8 cellular contexts compared by ENCODE assay signal in the genomic region with DNA sequence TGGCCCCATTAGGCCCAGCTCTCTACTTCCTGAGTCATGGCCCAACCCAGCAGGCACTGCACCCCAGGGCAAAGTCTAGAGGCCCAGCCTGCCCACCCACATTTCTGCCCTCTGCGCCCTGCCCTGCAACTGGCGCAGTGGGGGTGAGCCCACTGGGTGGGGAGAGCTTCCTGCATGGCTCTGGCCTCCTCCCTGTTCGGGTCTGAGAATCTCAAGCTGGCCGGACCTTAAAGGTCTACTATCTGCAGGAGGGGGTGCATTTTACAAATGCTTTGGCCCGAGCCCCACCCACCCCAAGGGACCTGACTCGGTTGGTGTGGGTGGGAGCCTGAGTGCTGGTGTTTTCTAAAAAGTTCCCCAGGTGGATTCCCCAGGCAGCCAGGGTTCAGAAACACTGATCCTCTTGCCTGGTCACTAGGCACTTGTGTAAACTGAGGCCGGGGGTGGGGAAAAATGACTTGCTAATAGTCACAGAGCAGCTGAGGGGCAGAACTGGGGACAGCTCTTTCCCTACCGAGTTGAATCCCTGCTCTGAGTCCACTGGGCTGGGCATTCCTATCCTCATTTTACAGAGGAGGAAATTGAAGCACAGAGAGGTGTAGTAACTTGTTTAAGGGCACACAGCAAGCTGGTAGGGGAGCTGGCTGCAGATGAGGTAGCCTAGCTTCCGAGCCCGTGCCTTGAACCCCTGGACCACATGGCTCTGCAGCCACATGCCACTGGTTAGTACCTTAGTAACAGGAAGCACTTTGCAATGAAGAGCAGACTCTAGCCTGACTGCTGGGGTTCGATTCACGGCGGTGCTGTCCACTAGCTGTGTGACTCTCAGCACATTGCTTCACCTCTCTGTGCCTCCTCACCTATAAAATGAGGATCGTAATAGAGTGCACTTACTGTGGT. TPM values are rescaled to one million over a fixed set of nuclear protein-coding genes. Genes with fewer than 3 reads are reported as not detected.
A peak's percentile ranks its signal among the peaks of the same experiment; 100 is the strongest.
DNase-seq lines count a peak whose midpoint lies in the region; ATAC-seq lines count a peak whose summit lies in the region.

No MANE protein-coding gene starts in this region.

- H3K4me1 Mint-ChIP-seq in activated CD4-positive, alpha-beta T cell treated with anti-CD3 and anti-CD28 coated beads, Interleukin-2, amount 10 ng/mL, durations not matched to agents 7 days and 5 days, result peaks cover 33% of the 10 kb centered on the region
- peaks cover 40% of the 10 kb centered on the region for H3K4me1 Mint-ChIP-seq in activated naive CD4-positive, alpha-beta T cell treated with anti-CD3 and anti-CD28 coated beads, Interleukin-2, amount 10 ng/mL, durations not matched to agents 7 days and 5 days
- H3K4me1 Mint-ChIP-seq in stimulated activated naive B cell treated with anti-CD40 and anti-IgM and Interleukin-4, amounts not matched to agents 10 μg/mL and 1 μg/mL and 100 μg/mL, for 72 hours, result peaks cover 75 to 100% of the 10 kb centered on the region in 2 donors

- CTCF ChIA-PET in activated CD4-positive, alpha-beta T cell treated with anti-CD3 and anti-CD28 coated beads, Interleukin-2, amount 10 ng/mL, durations not matched to agents 7 days and 5 days (lab: Charles Lee), result interaction anchor here (1.0 to 1.3 kb wide), 2 partner anchors 10 to 41 kb away, joined by 3 to 4 read pairs; no protein-coding TSS in a partner anchor
- CTCF ChIA-PET in activated naive CD4-positive, alpha-beta T cell treated with anti-CD3 and anti-CD28 coated beads, Interleukin-2, amount 10 ng/mL, durations not matched to agents 7 days and 5 days (lab: Charles Lee), result interaction anchor here (1.0 to 2.0 kb wide), 4 partner anchors 9 to 79 kb away, joined by 3 to 8 read pairs (median 5); no protein-coding TSS in a partner anchor

- peaks cover 42% of the 10 kb centered on the region for H3K36me3 Mint-ChIP-seq in activated CD4-positive, alpha-beta T cell treated with anti-CD3 and anti-CD28 coated beads, Interleukin-2, amount 10 ng/mL, durations not matched to agents 7 days and 5 days (ENCODE audit: low read depth)
- H3K36me3 Mint-ChIP-seq in activated naive CD4-positive, alpha-beta T cell treated with anti-CD3 and anti-CD28 coated beads, Interleukin-2, amount 10 ng/mL, durations not matched to agents 7 days and 5 days, result peaks cover 33% of the 10 kb centered on the region
- H3K36me3 Mint-ChIP-seq in stimulated activated naive B cell treated with anti-CD40 and anti-IgM and Interleukin-4, amounts not matched to agents 10 μg/mL and 1 μg/mL and 100 μg/mL, for 72 hours, result peaks cover 53 to 79% of the 10 kb centered on the region in 2 donors

- POLR2A ChIA-PET in activated CD4-positive, alpha-beta T cell treated with anti-CD3 and anti-CD28 coated beads, Interleukin-2, amount 10 ng/mL, durations not matched to agents 7 days and 5 days (lab: Charles Lee), result no interaction called here

- peak overlapping the region; percentile 31 for H3K27ac Mint-ChIP-seq in activated CD4-positive, alpha-beta T cell treated with anti-CD3 and anti-CD28 coated beads, Interleukin-2, amount 10 ng/mL, durations not matched to agents 7 days and 5 days
- peak overlapping the region; percentile 68 for H3K27ac Mint-ChIP-seq in activated naive CD4-positive, alpha-beta T cell treated with anti-CD3 and anti-CD28 coated beads, Interleukin-2, amount 10 ng/mL, durations not matched to agents 7 days and 5 days
- H3K27ac Mint-ChIP-seq in stimulated activated naive B cell treated with anti-CD40 and anti-IgM and Interleukin-4, amounts not matched to agents 10 μg/mL and 1 μg/mL and 100 μg/mL, for 72 hours, result peak overlapping the region; percentile 98

- ATAC-seq in HG02885 (IDR thresholded peaks at IDR 0.05; ENCODE audit: poor library complexity, unreplicated experiment), result peak; percentile 42
- peak; percentile 73 to 77 for ATAC-seq in stimulated activated naive B cell treated with anti-CD40 and anti-IgM and Interleukin-4, amounts not matched to agents 10 μg/mL and 1 μg/mL and 100 μg/mL, for 72 hours (replicated peaks)

- H3K27me3 Mint-ChIP-seq in activated CD4-positive, alpha-beta T cell treated with anti-CD3 and anti-CD28 coated beads, Interleukin-2, amount 10 ng/mL, durations not matched to agents 7 days and 5 days, result no peaks in the 10 kb centered on the region
- no peaks in the 10 kb centered on the region for H3K27me3 Mint-ChIP-seq in activated naive CD4-positive, alpha-beta T cell treated with anti-CD3 and anti-CD28 coated beads, Interleukin-2, amount 10 ng/mL, durations not matched to agents 7 days and 5 days
- no peaks in the 10 kb centered on the region for H3K27me3 Mint-ChIP-seq in stimulated activated naive B cell treated with anti-CD40 and anti-IgM and Interleukin-4, amounts not matched to agents 10 μg/mL and 1 μg/mL and 100 μg/mL, for 72 hours

- H3K9me3 Mint-ChIP-seq in activated CD4-positive, alpha-beta T cell treated with anti-CD3 and anti-CD28 coated beads, Interleukin-2, amount 10 ng/mL, durations not matched to agents 7 days and 5 days, result no peaks in the 10 kb centered on the region
- no peaks in the 10 kb centered on the region for H3K9me3 Mint-ChIP-seq in activated naive CD4-positive, alpha-beta T cell treated with anti-CD3 and anti-CD28 coated beads, Interleukin-2, amount 10 ng/mL, durations not matched to agents 7 days and 5 days
- H3K9me3 Mint-ChIP-seq in stimulated activated naive B cell treated with anti-CD40 and anti-IgM and Interleukin-4, amounts not matched to agents 10 μg/mL and 1 μg/mL and 100 μg/mL, for 72 hours, result no peaks in the 10 kb centered on the region

- H3K4me3 Mint-ChIP-seq in activated CD4-positive, alpha-beta T cell treated with anti-CD3 and anti-CD28 coated beads, Interleukin-2, amount 10 ng/mL, durations not matched to agents 7 days and 5 days, result no peak overlapping the region
- no peak overlapping the region for H3K4me3 Mint-ChIP-seq in activated naive CD4-positive, alpha-beta T cell treated with anti-CD3 and anti-CD28 coated beads, Interleukin-2, amount 10 ng/mL, durations not matched to agents 7 days and 5 days
- peak overlapping the region; percentile 72 to 76 for H3K4me3 Mint-ChIP-seq in stimulated activated naive B cell treated with anti-CD40 and anti-IgM and Interleukin-4, amounts not matched to agents 10 μg/mL and 1 μg/mL and 100 μg/mL, for 72 hours

- no peak for DNase-seq in activated CD4-positive, alpha-beta T cell treated with anti-CD3 and anti-CD28 coated beads, Interleukin-2, amount 10 ng/mL, durations not matched to agents 7 days and 5 days
- no peak for DNase-seq in activated CD4-positive, alpha-beta T cell treated with anti-CD3 and anti-CD28 coated beads for 4 hours
- DNase-seq in activated naive CD4-positive, alpha-beta T cell treated with anti-CD3 and anti-CD28 coated beads, Interleukin-2, amount 10 ng/mL, durations not matched to agents 7 days and 5 days, result no peak
- DNase-seq in stimulated activated naive B cell treated with anti-CD40 and anti-IgM and Interleukin-4, amounts not matched to agents 10 μg/mL and 1 μg/mL and 100 μg/mL, for 72 hours, result peak; percentile 83
- no peak for DNase-seq in Kasumi-1 (lab: John Stamatoyannopoulos, UW)
- no peak for DNase-seq in dermis blood vessel endothelial cell
- no peak for DNase-seq in activated gamma-delta T cell (lab: John Stamatoyannopoulos, UW)

RNA-seq across cellular contexts. Expression of a gene that starts 36.3 kb away (rescaled TPM):
- total RNA-seq in activated CD4-positive, alpha-beta T cell treated with anti-CD3 and anti-CD28 coated beads, Interleukin-2, amount 10 ng/mL, durations not matched to agents 7 days and 5 days, result 100 to 1,000 TPM; 126 to 128 TPM
- 8.5 and 14.1 TPM in 2 replicates for total RNA-seq in dermis blood vessel endothelial cell

Comparison
In these comparisons a context has a peak if more than half of its experiments do, and no peak if none do; other contexts are left out.
1. H3K27ac Mint-ChIP-seq: peak in every context shown above with its lines; median percentile 98 in stimulated activated naive B cell treated with anti-CD40 and anti-IgM and Interleukin-4, amounts not matched to agents 10 μg/mL and 1 μg/mL and 100 μg/mL, for 72 hours; 68 in activated naive CD4-positive, alpha-beta T cell treated with anti-CD3 and anti-CD28 coated beads, Interleukin-2, amount 10 ng/mL, durations not matched to agents 7 days and 5 days; 31 in activated CD4-positive, alpha-beta T cell treated with anti-CD3 and anti-CD28 coated beads, Interleukin-2, amount 10 ng/mL, durations not matched to agents 7 days and 5 days.
2. H3K4me3 Mint-ChIP-seq: peak in stimulated activated naive B cell treated with anti-CD40 and anti-IgM and Interleukin-4, amounts not matched to agents 10 μg/mL and 1 μg/mL and 100 μg/mL, for 72 hours (2 of 2); none in activated CD4-positive, alpha-beta T cell treated with anti-CD3 and anti-CD28 coated beads, Interleukin-2, amount 10 ng/mL, durations not matched to agents 7 days and 5 days (single experiment) and activated naive CD4-positive, alpha-beta T cell treated with anti-CD3 and anti-CD28 coated beads, Interleukin-2, amount 10 ng/mL, durations not matched to agents 7 days and 5 days (single experiment).